In the genomic region with DNA sequence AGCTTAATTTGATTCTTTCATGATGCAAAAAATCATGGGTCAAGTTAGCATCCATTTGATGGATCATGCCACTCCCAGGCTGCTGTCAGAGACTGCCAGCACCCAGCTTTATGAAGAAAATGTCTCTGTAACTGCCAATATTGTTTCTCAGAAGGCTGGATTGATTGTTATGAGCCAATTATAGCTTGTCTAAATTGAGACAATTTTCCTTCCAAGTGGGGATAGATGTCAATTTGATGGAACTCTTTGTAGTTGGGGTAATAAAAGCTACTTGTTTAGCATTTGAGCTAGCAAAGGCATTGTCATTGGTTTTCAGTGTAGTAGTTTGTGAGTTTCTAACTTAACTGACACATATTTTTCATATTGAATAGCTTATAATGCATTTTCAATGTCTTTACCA, we compare ENCODE assay signal across 7 cellular contexts.
"Had no signal": no experiment of that assay in that cellular context is flagged by ENCODE, and none has a peak within 500 bp of the region (broad histone marks: within the 10 kb centered on the region; RNA-seq: fewer than 3 reads in every experiment).

No MANE protein-coding gene starts in this region.

- H3K36me3 ChIP-seq: HAP-1 had no signal

- H2AFZ ChIP-seq: GM23248 had no signal

- H3K27ac ChIP-seq: GM23248, HL-60 had no signal

- DNase-seq: GM23248, GOT3, H7, HFFc6 had no signal

- H3K9ac ChIP-seq: GM23248 had no signal

- H3K9me3 ChIP-seq: HAP-1 had no signal

- FAIRE-seq: HepG2 had no signal

- H3K4me1 ChIP-seq: HAP-1 had no signal

- H3K4me3 ChIP-seq: GM23248, HAP-1 had no signal
